In genomic region chr15:43186003-43186353, GRCh38 we compare ENCODE assay signal across 9 cellular contexts. TPM values are rescaled to one million over a fixed set of nuclear protein-coding genes. Genes with fewer than 3 reads are reported as not detected.
A peak's percentile ranks its signal among the peaks of the same experiment; 100 is the strongest.
DNase-seq lines count a peak whose midpoint lies in the region; TF ChIP-seq lines count a peak whose summit lies in the region.
"Had no signal": no experiment of that assay in that cellular context is flagged by ENCODE, and none has a peak within 500 bp of the region (broad histone marks: within the 10 kb centered on the region; RNA-seq: fewer than 3 reads in every experiment).

No MANE protein-coding gene starts in this region.

- H3K27me3 ChIP-seq in H7 (ENCODE audit: control insufficient read depth, insufficient read depth, low read length) (no peaks in the 10 kb centered on the region), NT2/D1 (ENCODE audit: insufficient read depth, insufficient read length) (no peaks in the 10 kb centered on the region), dorsolateral prefrontal cortex (no peaks in the 10 kb centered on the region), muscle layer of colon (ENCODE audit: control insufficient read depth in 1 of 2, insufficient read depth in 2 of 2, low read length in 2 of 2) (no peaks in the 10 kb centered on the region)

- H3K4me3 ChIP-seq in H7 (ENCODE audit: insufficient read depth, low read depth, low read length) (peak overlapping the region; percentile 84), NT2/D1 (ENCODE audit: insufficient read length, low read depth) (peak overlapping the region; percentile 80), dorsolateral prefrontal cortex (peak overlapping the region; percentile 61 to 92 (median 82)), muscle layer of colon (ENCODE audit: low read depth in 1 of 2, low read length in 2 of 2) (peak overlapping the region; percentile 72 to 80)

- intact Hi-C loops in dorsolateral prefrontal cortex (cut with DNase I), result loop anchor here in 1 of 2 donors (5.0 kb wide), 1 partner anchor 54 kb away; the partner anchor contains the start of gene TMEM62

- peak overlapping the region in 55 of 59 donors; percentile 52 to 96 (median 88) for H3K27ac ChIP-seq in dorsolateral prefrontal cortex
- H3K27ac ChIP-seq in muscle layer of colon (ENCODE audit: low read depth, low read length), result peak overlapping the region; percentile 64

- H3K36me3 ChIP-seq in H7 (replicated peaks; ENCODE audit: control insufficient read depth, insufficient read depth, low read length) (no peaks in the 10 kb centered on the region; the same call in 1 of the 2 replicates), NT2/D1 (ENCODE audit: insufficient read depth, insufficient read length, low read length) (peaks cover 26% of the 10 kb centered on the region), muscle layer of colon (ENCODE audit: insufficient read depth, low read length) (peaks cover 17% of the 10 kb centered on the region)

- TF ChIP-seq CTCF in dorsolateral prefrontal cortex (IDR thresholded peaks at IDR 0.05 in 54 of 56, conservative IDR thresholded peaks at IDR 0.05 in 2 of 56; ENCODE audit: low read depth in 1 of 56, partially characterized antibody in 56 of 56), result peak in 9 of 56 donors; percentile 0 to 27 (median 6)

- no peaks in the 10 kb centered on the region for H3K9me3 ChIP-seq in NT2/D1 (ENCODE audit: insufficient read depth, low read length)
- no peaks in the 10 kb centered on the region for H3K9me3 ChIP-seq in muscle layer of colon (ENCODE audit: low read length)

- H3K9ac ChIP-seq in NT2/D1 (ENCODE audit: insufficient read length, low read depth) (peak overlapping the region; percentile 75), muscle layer of colon (ENCODE audit: low read length) (peak overlapping the region; percentile 57)

- peaks cover 6% of the 10 kb centered on the region for H3K4me1 ChIP-seq in NT2/D1 (ENCODE audit: insufficient read depth, insufficient read length)
- peaks cover 4% of the 10 kb centered on the region for H3K4me1 ChIP-seq in muscle layer of colon (ENCODE audit: insufficient read depth, low read length)

- DNase-seq in Daoy (ENCODE audit: low read depth) (peak; percentile 14), H7 (no peak), NT2/D1 (ENCODE audit: low read depth, low spot score) (no peak), dorsolateral prefrontal cortex (peak in 2 of 10 donors; percentile 17 to 22), epidermal melanocyte (ENCODE audit: insufficient read length, low spot score) (no peak), GDM1 (lab: John Stamatoyannopoulos, UW) (no peak), A172 (ENCODE audit: low spot score) (no peak)

RNA-seq across cellular contexts. Expression of gene CCNDBP1, which starts 0.8 kb away (rescaled TPM):
- 38.5 and 59.3 TPM in 2 replicates for total RNA-seq in Daoy (2014; rRNA removed; shearing (Covaris generic))
- total RNA-seq in H7 (2014; rRNA removed; shearing (Covaris generic)), result 49.7 and 51.3 TPM in 2 replicates
- 10 to 100 TPM; 32.7 to 77.7 (median 59.5) TPM for total RNA-seq in dorsolateral prefrontal cortex
- 90.6 and 92.1 TPM in 2 replicates for total RNA-seq in A172 (2014; rRNA removed; shearing (Covaris generic))

RNA-seq across cellular contexts. Expression of gene EPB42, which starts 34.8 kb away (rescaled TPM):
- total RNA-seq in Daoy (2014; rRNA removed; shearing (Covaris generic)), result not detected in 2 replicates
- not detected in 2 replicates for total RNA-seq in H7 (2014; rRNA removed; shearing (Covaris generic))
- total RNA-seq in dorsolateral prefrontal cortex, result under 1 TPM in 10 of 120 experiments, not detected in 110; 0.23 to 0.83 (median 0.40) TPM
- total RNA-seq in A172 (2014; rRNA removed; shearing (Covaris generic)), result not detected in 2 replicates
- total RNA-seq: T-helper 1 cell treated with Interleukin-12 subunit alpha and Interleukin-12 subunit beta and Interleukin-4 antibody, amounts not matched to agents 30 ng/mL and 1 ng/mL, for 36 hours had no signal

RNA-seq across cellular contexts. Expression of gene TMEM62, which starts 52.6 kb away (rescaled TPM):
- total RNA-seq in Daoy (2014; rRNA removed; shearing (Covaris generic)), result 10.1 and 18.6 TPM in 2 replicates
- 1.8 and 4.8 TPM in 2 replicates for total RNA-seq in H7 (2014; rRNA removed; shearing (Covaris generic))
- total RNA-seq in dorsolateral prefrontal cortex, result 10 to 100 TPM; 21.2 to 46.2 (median 31.3) TPM
- 23.4 and 39.2 TPM in 2 replicates for total RNA-seq in A172 (2014; rRNA removed; shearing (Covaris generic))
